ENCODE assay signal across 6 cellular contexts in the genomic region with DNA sequence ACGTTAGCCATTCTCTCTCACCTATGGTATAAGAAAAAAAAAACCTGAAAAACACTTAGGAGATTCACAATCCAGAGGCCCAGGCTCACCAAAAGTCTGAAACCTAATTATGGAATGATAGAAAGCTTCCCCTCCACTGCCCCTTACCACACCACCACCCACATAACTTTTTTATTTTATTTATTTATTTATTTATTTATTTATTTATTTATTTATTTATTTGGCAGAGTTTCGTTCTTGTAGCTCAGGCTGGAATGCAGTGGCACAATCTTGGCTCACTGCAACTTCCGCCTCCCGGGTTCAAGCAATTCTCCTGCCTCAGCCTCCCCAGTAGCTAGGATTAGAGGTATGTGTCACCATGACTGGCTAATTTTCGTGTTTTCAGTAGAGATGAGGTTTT.
DNase-seq lines count a peak whose midpoint lies in the region; ATAC-seq and TF ChIP-seq lines count a peak whose summit lies in the region.
"Not testable (repeated sequence)": the region's sequence is repeated elsewhere in the genome, so short reads cannot be mapped to it uniquely, and the experiment has no call there.

No MANE protein-coding gene starts in this region.

- H3K4ac ChIP-seq in mesendoderm (ENCODE audit: low read depth, low read length) = not testable (repeated sequence)

- not testable (repeated sequence) for H2BK120ac ChIP-seq in mesendoderm (ENCODE audit: low read depth, low read length)

- H3K27ac Mint-ChIP-seq in Calu3 (ENCODE audit: unreplicated experiment) = peak overlapping the region; percentile 10
- H3K27ac Mint-ChIP-seq in dendritic cell treated with granulocyte-macrophage colony-stimulating factor and Interleukin-4, amounts not matched to agents 40 ng/mL and 50 ng/mL, for 4 days = peak overlapping the region; percentile 60
- peak overlapping the region; percentile 61 to 82 for H3K27ac Mint-ChIP-seq in natural killer cell treated with Interleukin-12 subunit alpha and Interleukin-12 subunit beta and Interleukin-15 and Interleukin-18, amount 100 ng/mL, for 72 hours

- not testable (repeated sequence) for H3K23ac ChIP-seq in mesendoderm (ENCODE audit: low read length)

- no CpG with 5 or more reads among the region's 5 CpGs for WGBS in mesendoderm (ENCODE audit: extremely low coverage, insufficient coverage, low lambda C conversion rate)
- 85 to 89% (median 85%) methylated on average over 5 of the region's 5 CpGs for WGBS in psoas muscle, 3 donors

- H3K36me3 ChIP-seq in MM.1S (replicated peaks; ENCODE audit: insufficient read depth, low read length); mesendoderm (ENCODE audit: control insufficient read depth, insufficient read depth, low read length); psoas muscle (ENCODE audit: insufficient read depth in 1 of 2, low read depth in 1 of 2): not testable (repeated sequence)

- peaks cover 63% of the 10 kb centered on the region for H3K4me1 ChIP-seq in MM.1S (ENCODE audit: low read length)
- H3K4me1 ChIP-seq in mesendoderm (ENCODE audit: control insufficient read depth, low read depth, low read length) = not testable (repeated sequence)
- peaks cover 46% of the 10 kb centered on the region for H3K4me1 ChIP-seq in psoas muscle

- CTCF ChIA-PET in Calu3 (lab: Charles Lee) = not testable (repeated sequence)

- intact Hi-C loops in Calu3 (cut with micrococcal nuclease; ENCODE audit: unreplicated experiment) = loop anchor here (10.0 kb wide), 1 partner anchor 161 kb away; no protein-coding TSS in a partner anchor
- intact Hi-C loops in dendritic cell treated with granulocyte-macrophage colony-stimulating factor and Interleukin-4, amounts not matched to agents 40 ng/mL and 50 ng/mL, for 4 days (cut with micrococcal nuclease); psoas muscle (cut with DNase I): not testable (repeated sequence)

- not testable (repeated sequence) for BruUV-seq in Calu3 (replicated peaks; lab: Mats Ljungman, UMichigan)

- H3F3A ChIP-seq in MM.1S (ENCODE audit: insufficient read depth, low read length) = peaks cover 41% of the 10 kb centered on the region

- not testable (repeated sequence) for H2BK5ac ChIP-seq in mesendoderm (ENCODE audit: low read length)

- not testable (repeated sequence) for H3K27me3 Mint-ChIP-seq in Calu3 (ENCODE audit: unreplicated experiment); dendritic cell treated with granulocyte-macrophage colony-stimulating factor and Interleukin-4, amounts not matched to agents 40 ng/mL and 50 ng/mL, for 4 days; natural killer cell treated with Interleukin-12 subunit alpha and Interleukin-12 subunit beta and Interleukin-15 and Interleukin-18, amount 100 ng/mL, for 72 hours

- not testable (repeated sequence) for ATAC-seq in natural killer cell treated with Interleukin-12 subunit alpha and Interleukin-12 subunit beta and Interleukin-15 and Interleukin-18, amount 100 ng/mL, for 72 hours; psoas muscle

- H3K79me1 ChIP-seq in mesendoderm (ENCODE audit: low read length) = not testable (repeated sequence)

- H3K4me3 ChIP-seq in MM.1S (ENCODE audit: low read length); mesendoderm (ENCODE audit: low read length); psoas muscle: not testable (repeated sequence)

- H3K56ac ChIP-seq in mesendoderm (ENCODE audit: low read length) = not testable (repeated sequence)

- not testable (repeated sequence) for H2AFZ ChIP-seq in MM.1S (ENCODE audit: low read length)

- H3K9me2 ChIP-seq in MM.1S (replicated peaks; ENCODE audit: insufficient read depth, low read length) = not testable (repeated sequence)

- not testable (repeated sequence) for H3K9ac ChIP-seq in MM.1S (ENCODE audit: low read length); mesendoderm (ENCODE audit: low read length)

- not testable (repeated sequence) for H3K36me3 Mint-ChIP-seq in Calu3 (ENCODE audit: insufficient read depth, unreplicated experiment); dendritic cell treated with granulocyte-macrophage colony-stimulating factor and Interleukin-4, amounts not matched to agents 40 ng/mL and 50 ng/mL, for 4 days (ENCODE audit: low read depth); natural killer cell treated with Interleukin-12 subunit alpha and Interleukin-12 subunit beta and Interleukin-15 and Interleukin-18, amount 100 ng/mL, for 72 hours

- H3K79me2 ChIP-seq in MM.1S (ENCODE audit: low read length); mesendoderm (ENCODE audit: control insufficient read depth, insufficient read depth, low read length): not testable (repeated sequence)

- H3K9me3 Mint-ChIP-seq in Calu3 (ENCODE audit: low read depth, unreplicated experiment); dendritic cell treated with granulocyte-macrophage colony-stimulating factor and Interleukin-4, amounts not matched to agents 40 ng/mL and 50 ng/mL, for 4 days; natural killer cell treated with Interleukin-12 subunit alpha and Interleukin-12 subunit beta and Interleukin-15 and Interleukin-18, amount 100 ng/mL, for 72 hours: not testable (repeated sequence)

- H3K27ac ChIP-seq in MM.1S (ENCODE audit: low read length) (peak overlapping the region; percentile 54; the same call in 1 of the 2 replicates), psoas muscle (peak overlapping the region; percentile 84)
- H3K27ac ChIP-seq in mesendoderm (ENCODE audit: low read depth, low read length) = not testable (repeated sequence)

- peak overlapping the region; percentile 56 for H4K8ac ChIP-seq in mesendoderm (ENCODE audit: low read depth, low read length)

- not testable (repeated sequence) for H2BK15ac ChIP-seq in mesendoderm (replicated peaks; ENCODE audit: low read depth)

- H3K9me3 ChIP-seq in MM.1S (replicated peaks; ENCODE audit: insufficient read depth, low read length); psoas muscle: not testable (repeated sequence)

- not testable (repeated sequence) for TF ChIP-seq CTCF in Calu3 (IDR thresholded peaks at IDR 0.05; ENCODE audit: unreplicated experiment); MM.1S (IDR thresholded peaks at IDR 0.05; ENCODE audit: low read length); psoas muscle (IDR thresholded peaks at IDR 0.05)

- not testable (repeated sequence) for H4K20me1 ChIP-seq in MM.1S (ENCODE audit: insufficient read depth, low read length)

- DNase-seq in Calu3; MM.1S; mesendoderm; natural killer cell treated with Interleukin-12 subunit alpha and Interleukin-12 subunit beta and Interleukin-15 and Interleukin-18, amount 100 ng/mL, for 72 hours (ENCODE audit: low spot score): not testable (repeated sequence)
- peak in 1 of 2 donors; percentile 36 for DNase-seq in psoas muscle

- H3K4me3 Mint-ChIP-seq in Calu3 (ENCODE audit: low read depth, unreplicated experiment); dendritic cell treated with granulocyte-macrophage colony-stimulating factor and Interleukin-4, amounts not matched to agents 40 ng/mL and 50 ng/mL, for 4 days; natural killer cell treated with Interleukin-12 subunit alpha and Interleukin-12 subunit beta and Interleukin-15 and Interleukin-18, amount 100 ng/mL, for 72 hours: not testable (repeated sequence)

- peaks cover 52% of the 10 kb centered on the region for H3K4me1 Mint-ChIP-seq in Calu3 (ENCODE audit: low read depth, unreplicated experiment)
- H3K4me1 Mint-ChIP-seq in dendritic cell treated with granulocyte-macrophage colony-stimulating factor and Interleukin-4, amounts not matched to agents 40 ng/mL and 50 ng/mL, for 4 days (ENCODE audit: low read depth) = peaks cover 37% of the 10 kb centered on the region
- H3K4me1 Mint-ChIP-seq in natural killer cell treated with Interleukin-12 subunit alpha and Interleukin-12 subunit beta and Interleukin-15 and Interleukin-18, amount 100 ng/mL, for 72 hours (ENCODE audit: low read depth in 2 of 2) = peaks cover 22 to 40% of the 10 kb centered on the region in 2 donors

- not testable (repeated sequence) for H2AK5ac ChIP-seq in mesendoderm (ENCODE audit: low read length)

- not testable (repeated sequence) for H3K4me2 ChIP-seq in MM.1S (ENCODE audit: low read depth, low read length); mesendoderm (ENCODE audit: low read length)

- H3K18ac ChIP-seq in mesendoderm (ENCODE audit: low read length) = peak overlapping the region; percentile 39

- H3K27me3 ChIP-seq in MM.1S (replicated peaks; ENCODE audit: insufficient read depth, low read length); mesendoderm (ENCODE audit: insufficient read depth, low read length, poor library complexity); psoas muscle (ENCODE audit: insufficient read depth in 3 of 3, low read length in 2 of 3): not testable (repeated sequence)

- not testable (repeated sequence) for H4K5ac ChIP-seq in mesendoderm (ENCODE audit: low read length)

Comparison
In these comparisons a context has a peak if more than half of its experiments do, and no peak if none do; other contexts are left out.
1. H3K27ac Mint-ChIP-seq: peak in every context shown above with its lines; median percentile 72 in natural killer cell treated with Interleukin-12 subunit alpha and Interleukin-12 subunit beta and Interleukin-15 and Interleukin-18, amount 100 ng/mL, for 72 hours; 60 in dendritic cell treated with granulocyte-macrophage colony-stimulating factor and Interleukin-4, amounts not matched to agents 40 ng/mL and 50 ng/mL, for 4 days; 10 in Calu3.